Comparison of ENCODE assay signal across 20 cellular contexts in genomic region chr1:21563971-21564370, GRCh38. TPM values are rescaled to one million over a fixed set of nuclear protein-coding genes. Genes with fewer than 3 reads are reported as not detected.
DNase-seq lines count a peak whose midpoint lies in the region; ATAC-seq and TF ChIP-seq lines count a peak whose summit lies in the region.
"Had no signal": no experiment of that assay in that cellular context is flagged by ENCODE, and none has a peak within 500 bp of the region (broad histone marks: within the 10 kb centered on the region; RNA-seq: fewer than 3 reads in every experiment).

No MANE protein-coding gene starts in this region.

- no peak overlapping the region for H4K8ac ChIP-seq in mesenchymal stem cell (ENCODE audit: low read length)

- no peak overlapping the region for H2BK12ac ChIP-seq in mesenchymal stem cell (ENCODE audit: low read length in 2 of 2)

- no peaks in the 10 kb centered on the region for H3K36me3 ChIP-seq in BLaER1
- no peaks in the 10 kb centered on the region for H3K36me3 ChIP-seq in adrenal gland (replicated peaks in 1 of 2)
- peaks cover 0 to 10% of the 10 kb centered on the region in 2 experiments for H3K36me3 ChIP-seq in mesenchymal stem cell (ENCODE audit: control insufficient read depth in 1 of 2, insufficient read depth in 2 of 2, low read depth in 1 of 2, low read length in 2 of 2)
- no peaks in the 10 kb centered on the region for H3K36me3 ChIP-seq in aorta (ENCODE audit: control insufficient read depth in 1 of 2, insufficient read depth in 2 of 2, low read length in 1 of 2)
- H3K36me3 ChIP-seq in heart right ventricle = peaks cover 0 to 3% (median 0%) of the 10 kb centered on the region in 9 donors

- no peak overlapping the region for H3K14ac ChIP-seq in mesenchymal stem cell (ENCODE audit: low read length in 2 of 2)

- H3K9me3 ChIP-seq in BLaER1 (no peaks in the 10 kb centered on the region), adrenal gland (replicated peaks in 1 of 3) (no peaks in the 10 kb centered on the region), mesenchymal stem cell (ENCODE audit: control insufficient read depth, low read length) (no peaks in the 10 kb centered on the region), aorta (ENCODE audit: control insufficient read depth, low read length) (no peaks in the 10 kb centered on the region), heart right ventricle (no peaks in the 10 kb centered on the region)
- H3K9me3 ChIP-seq: A549 had no signal

- no peak overlapping the region for H3K18ac ChIP-seq in mesenchymal stem cell (ENCODE audit: low read depth in 1 of 2, low read length in 2 of 2)

- H2BK120ac ChIP-seq in mesenchymal stem cell (ENCODE audit: low read depth, low read length) = no peak overlapping the region

- H3K27me3 ChIP-seq in BLaER1 = no peaks in the 10 kb centered on the region
- no peaks in the 10 kb centered on the region for H3K27me3 ChIP-seq in adrenal gland
- H3K27me3 ChIP-seq in mesenchymal stem cell (ENCODE audit: control insufficient read depth in 1 of 2, insufficient read depth in 1 of 2, low read length in 2 of 2) = peaks cover 0 to 18% of the 10 kb centered on the region in 2 experiments
- H3K27me3 ChIP-seq in aorta (ENCODE audit: control insufficient read depth in 1 of 2, insufficient read depth in 2 of 2, low read length in 1 of 2) = no peaks in the 10 kb centered on the region
- H3K27me3 ChIP-seq in heart right ventricle = peaks cover 0 to 2% (median 0%) of the 10 kb centered on the region in 7 donors

- no peak overlapping the region for H2BK15ac ChIP-seq in mesenchymal stem cell (ENCODE audit: low read depth, poor library complexity, severe bottlenecking)

- no peak overlapping the region for H2AFZ ChIP-seq in mesenchymal stem cell (ENCODE audit: low read depth, low read length)

- ATAC-seq in aorta (ENCODE audit: low FRiP score) (no peak), heart right ventricle (no peak)
- ATAC-seq: A549, GM12878, HCT116 had no signal

- H3K4me1 ChIP-seq in BLaER1 (peaks cover 47% of the 10 kb centered on the region), adrenal gland (replicated peaks in 1 of 2) (peaks cover 12 to 13% of the 10 kb centered on the region in 2 donors), mesenchymal stem cell (ENCODE audit: control insufficient read depth, insufficient read depth, low read depth, low read length) (peaks cover 68% of the 10 kb centered on the region), aorta (ENCODE audit: control insufficient read depth in 1 of 2, insufficient read depth in 2 of 2, low read length in 2 of 2) (no peaks in the 10 kb centered on the region), heart right ventricle (peaks cover 0 to 5% (median 0%) of the 10 kb centered on the region in 9 donors)
- H3K4me1 ChIP-seq: A549 had no signal

- H3K23ac ChIP-seq in mesenchymal stem cell (ENCODE audit: low read length in 2 of 2) = no peak overlapping the region

- intact Hi-C loops in adrenal gland (cut with DNase I) = no loop called here
- intact Hi-C loops in aorta (cut with DNase I) = no loop called here
- intact Hi-C loops in heart right ventricle (cut with DNase I) = loop anchor here in 1 of 10 donors (5.0 kb wide), 1 partner anchor 37 kb away; no protein-coding TSS in a partner anchor

- H4K91ac ChIP-seq in mesenchymal stem cell (ENCODE audit: low read length) = peak overlapping the region; percentile 41

- DNase-seq in adrenal gland (peak in 4 of 7 donors; percentile 57 to 72 (median 62)), mesenchymal stem cell (no peak), aorta (peak; percentile 30 to 71), AG20443 (ENCODE audit: low spot score) (no peak), heart right ventricle (no peak), dermis blood vessel endothelial cell (no peak)
- DNase-seq: C1 segment of cervical spinal cord; CD4-positive, CD25-positive, alpha-beta regulatory T cell; CD8-positive, alpha-beta memory T cell; COR-L47; DMS 273 treated with DMSO at 0.1 percent for 48 hours; DND-41; EL; GOT3; H7 had no signal

- WGBS in adrenal gland, 4 donors = 60 to 66% (median 60%) methylated on average over 12 to 17 of the region's 17 CpGs; no CpG with 5 or more reads in 1 of the 4 donors
- 94% methylated on average over 16 of the region's 17 CpGs for WGBS in mesenchymal stem cell
- WGBS in aorta, 2 donors = 93 to 95% methylated on average over 17 of the region's 17 CpGs
- WGBS in heart right ventricle, 2 donors = 92% methylated on average over 17 of the region's 17 CpGs

- no peak overlapping the region for H2BK5ac ChIP-seq in mesenchymal stem cell (ENCODE audit: low read depth, low read length, poor library complexity, severe bottlenecking)

- H3K27ac ChIP-seq in BLaER1 = no peak overlapping the region
- H3K27ac ChIP-seq in adrenal gland = peak overlapping the region in 4 of 5 donors; percentile 74 to 93 (median 82)
- no peak overlapping the region for H3K27ac ChIP-seq in mesenchymal stem cell (ENCODE audit: low read length, poor library complexity, severe bottlenecking)
- no peak overlapping the region for H3K27ac ChIP-seq in aorta (ENCODE audit: low read depth in 1 of 2, low read length in 2 of 2)
- H3K27ac ChIP-seq in heart right ventricle = no peak overlapping the region
- H3K27ac ChIP-seq: 22Rv1, A549 had no signal

- no peak overlapping the region for H3K9ac ChIP-seq in BLaER1
- H3K9ac ChIP-seq in mesenchymal stem cell (ENCODE audit: low read length) = no peak overlapping the region

- no peak overlapping the region for H3K4ac ChIP-seq in mesenchymal stem cell (ENCODE audit: low read depth in 1 of 2, low read length in 2 of 2)

- no peak for TF ChIP-seq POLR2A in adrenal gland (IDR thresholded peaks at IDR 0.05)

- H3K79me1 ChIP-seq in mesenchymal stem cell (replicated peaks; ENCODE audit: low read length, poor library complexity, severe bottlenecking) = no peaks in the 10 kb centered on the region

- H3K4me2 ChIP-seq in BLaER1 (peak overlapping the region; percentile 72), mesenchymal stem cell (ENCODE audit: low read length, poor library complexity, severe bottlenecking) (no peak overlapping the region)
- H3K4me2 ChIP-seq: A549 had no signal

- TF ChIP-seq CTCF in adrenal gland (IDR thresholded peaks at IDR 0.05) = no peak
- no peak for TF ChIP-seq CTCF in heart right ventricle (IDR thresholded peaks at IDR 0.05)

- H3K4me3 ChIP-seq in BLaER1 (no peak overlapping the region), adrenal gland (no peak overlapping the region), mesenchymal stem cell (ENCODE audit: insufficient read depth in 1 of 2, low read depth in 1 of 2, low read length in 2 of 2) (no peak overlapping the region), aorta (ENCODE audit: low read length in 2 of 2) (no peak overlapping the region), heart right ventricle (no peak overlapping the region)
- H3K4me3 ChIP-seq: A549, GM12878 had no signal

- peak overlapping the region; percentile 47 for H2AK5ac ChIP-seq in mesenchymal stem cell (ENCODE audit: low read length, severe bottlenecking)

- H4K20me1 ChIP-seq in BLaER1 = peaks cover 13% of the 10 kb centered on the region; the same call in 1 of the 2 replicates

RNA-seq across cellular contexts. Expression of gene ALPL, which starts 54.7 kb away (rescaled TPM):
- total RNA-seq in adrenal gland (100 to 1,000 TPM in 2 of 8 donors, 10 to 100 TPM in 6; 21.9 to 752 (median 62.9) TPM), aorta (10 to 100 TPM in 1 of 2 donors, 1 to 10 TPM in 1; 6.7 to 22.3 TPM), heart right ventricle (10 to 100 TPM in 5 of 10 donors, 1 to 10 TPM in 5; 7.1 to 19.2 (median 9.3) TPM), dermis blood vessel endothelial cell (0.19 and 0.34 TPM in 2 replicates)
- polyA plus RNA-seq in adrenal gland (100 to 1,000 TPM in 2 of 3 donors, 10 to 100 TPM in 1; 74.7 to 338 (median 147) TPM), aorta (1 to 10 TPM; 2.5 to 4.3 TPM), heart right ventricle (10 to 100 TPM in 1 of 2 donors, 1 to 10 TPM in 1; 7.9 to 21.1 TPM)
- 11.5 TPM for polyA plus RNA-seq in mesenchymal stem cell (2013, experiment 1 of 2)
- 11.6 TPM for polyA plus RNA-seq in mesenchymal stem cell (2013, experiment 2 of 2)
- total RNA-seq: CD4-positive, CD25-positive, alpha-beta regulatory T cell; CD8-positive, alpha-beta memory T cell had no signal
- polyA plus RNA-seq: CD4-positive, CD25-positive, alpha-beta regulatory T cell; CD8-positive, alpha-beta memory T cell had no signal

Comparison
In these comparisons a context has a peak if more than half of its experiments do, and no peak if none do; other contexts are left out.
1. H3K27ac ChIP-seq: peak in adrenal gland (4 of 5); none in BLaER1 (single experiment), mesenchymal stem cell (single experiment), aorta (0 of 2) and heart right ventricle (0 of 10).
2. DNase-seq: peak in adrenal gland (4 of 7) and aorta (2 of 2); none in mesenchymal stem cell (single experiment), AG20443 (single experiment), heart right ventricle (0 of 2) and dermis blood vessel endothelial cell (single experiment).